Comparison of ENCODE assay signal across 1 cellular context in genomic region chr13:48303331-48304131, GRCh38.
TF ChIP-seq lines count a peak whose summit lies in the region.

Gene RB1 (plus strand): TSS chr13:48303751. CDS start chr13:48303913, 162 bp downstream.

TF ChIP-seq in HepG2, 621 proteins besides CTCF, POLR2A, EP300 and RAD21 (continued from another document and continues in another):
- no peak for TF ChIP-seq GRHL1 (CRISPR knock-in tag; conservative IDR thresholded peaks at IDR 0.05)
- no peak for TF ChIP-seq DNMT1 (CRISPR knock-in tag; IDR thresholded peaks at IDR 0.05)
- TF ChIP-seq GLMP (CRISPR knock-in tag; IDR thresholded peaks at IDR 0.05; ENCODE audit: borderline replicate concordance) = no peak
- no peak for TF ChIP-seq ZNF557 (CRISPR knock-in tag; IDR thresholded peaks at IDR 0.05)
- TF ChIP-seq ZNF30 (CRISPR knock-in tag; IDR thresholded peaks at IDR 0.05) = no peak
- TF ChIP-seq NFATC3 (CRISPR knock-in tag; IDR thresholded peaks at IDR 0.05) = no peak
- no peak for TF ChIP-seq TBL1XR1 (IDR thresholded peaks at IDR 0.05; ENCODE audit: borderline replicate concordance, low read length, partially characterized antibody)
- TF ChIP-seq PLRG1 (conservative IDR thresholded peaks at IDR 0.05) = no peak
- TF ChIP-seq CEBPB (IDR thresholded peaks at IDR 0.05; ENCODE audit: borderline replicate concordance, low read depth, low read length) = no peak
- peak; percentile 86 for TF ChIP-seq POLR2AphosphoS5 (IDR thresholded peaks at IDR 0.05; ENCODE audit: low read depth, low read length)
- TF ChIP-seq, protein P1, sequence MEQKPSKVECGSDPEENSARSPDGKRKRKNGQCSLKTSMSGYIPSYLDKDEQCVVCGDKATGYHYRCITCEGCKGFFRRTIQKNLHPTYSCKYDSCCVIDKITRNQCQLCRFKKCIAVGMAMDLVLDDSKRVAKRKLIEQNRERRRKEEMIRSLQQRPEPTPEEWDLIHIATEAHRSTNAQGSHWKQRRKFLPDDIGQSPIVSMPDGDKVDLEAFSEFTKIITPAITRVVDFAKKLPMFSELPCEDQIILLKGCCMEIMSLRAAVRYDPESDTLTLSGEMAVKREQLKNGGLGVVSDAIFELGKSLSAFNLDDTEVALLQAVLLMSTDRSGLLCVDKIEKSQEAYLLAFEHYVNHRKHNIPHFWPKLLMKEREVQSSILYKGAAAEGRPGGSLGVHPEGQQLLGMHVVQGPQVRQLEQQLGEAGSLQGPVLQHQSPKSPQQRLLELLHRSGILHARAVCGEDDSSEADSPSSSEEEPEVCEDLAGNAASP (CRISPR knock-in tag; IDR thresholded peaks at IDR 0.05; ENCODE audit: borderline replicate concordance) = 0 out of 2 replicates have a peak, but pooled peaks have one; percentile 8
- 0 out of 2 replicates have a peak, but pooled peaks have one; percentile 33 for TF ChIP-seq ZNF749 (CRISPR knock-in tag; IDR thresholded peaks at IDR 0.05; ENCODE audit: borderline replicate concordance)
- TF ChIP-seq MEIS1 (CRISPR knock-in tag; IDR thresholded peaks at IDR 0.05; ENCODE audit: borderline replicate concordance) = no peak
- TF ChIP-seq ZKSCAN1 (IDR thresholded peaks at IDR 0.05; ENCODE audit: low read length) = no peak
- TF ChIP-seq ZNF572 (CRISPR knock-in tag; IDR thresholded peaks at IDR 0.05) = 0 out of 2 replicates have a peak, but pooled peaks have one; percentile 33
- peak; percentile 44; the same call in 2 of the 3 replicates for TF ChIP-seq MXI1 (IDR thresholded peaks at IDR 0.05; ENCODE audit: borderline replicate concordance, low read depth, low read length)
- TF ChIP-seq ZKSCAN5 (CRISPR knock-in tag; IDR thresholded peaks at IDR 0.05) = no peak
- no peak for TF ChIP-seq GTF2F1 (IDR thresholded peaks at IDR 0.05; ENCODE audit: low read length)
- TF ChIP-seq KAT8 (CRISPR knock-in tag; IDR thresholded peaks at IDR 0.05) = peak; percentile 82
- TF ChIP-seq REL (CRISPR knock-in tag; conservative IDR thresholded peaks at IDR 0.05) = 0 out of 2 replicates have a peak, but pooled peaks have one; percentile 44
- peak; percentile 47 for TF ChIP-seq FOSL2 (CRISPR knock-in tag; IDR thresholded peaks at IDR 0.05)
- no peak for TF ChIP-seq ZIK1 (CRISPR knock-in tag; IDR thresholded peaks at IDR 0.05; ENCODE audit: borderline replicate concordance, low read depth)
- TF ChIP-seq RBM22 (optimal IDR thresholded peaks at IDR 0.05; ENCODE audit: low read length) = peak; percentile 56
- no peak for TF ChIP-seq ZNF75D (CRISPR knock-in tag; IDR thresholded peaks at IDR 0.05; ENCODE audit: borderline replicate concordance)
- TF ChIP-seq KMT2B (CRISPR knock-in tag; IDR thresholded peaks at IDR 0.05) = peak; percentile 94
- TF ChIP-seq TOE1 (CRISPR knock-in tag; IDR thresholded peaks at IDR 0.05) = no peak
- TF ChIP-seq CREB1 (IDR thresholded peaks at IDR 0.05) = peak; percentile 94
- TF ChIP-seq CREB1 (CRISPR knock-in tag; IDR thresholded peaks at IDR 0.05) = peak; percentile 96
- no peak for TF ChIP-seq SP140L (CRISPR knock-in tag; IDR thresholded peaks at IDR 0.05; ENCODE audit: borderline replicate concordance)
- no peak for TF ChIP-seq FOXO1 (CRISPR knock-in tag; IDR thresholded peaks at IDR 0.05)
- peak; percentile 79 for TF ChIP-seq PATZ1 (CRISPR knock-in tag; IDR thresholded peaks at IDR 0.05)
- peak; percentile 55; the same call in 1 of the 2 replicates for TF ChIP-seq TGIF2 (CRISPR knock-in tag; IDR thresholded peaks at IDR 0.05)
- no peak for TF ChIP-seq ZSCAN5A (CRISPR knock-in tag; IDR thresholded peaks at IDR 0.05; ENCODE audit: borderline replicate concordance)
- no peak for TF ChIP-seq HDAC6 (IDR thresholded peaks at IDR 0.05; ENCODE audit: low read depth, low read length)
- TF ChIP-seq MATR3 (CRISPR knock-in tag; IDR thresholded peaks at IDR 0.05) = no peak
- peak; percentile 100 for TF ChIP-seq ZNF777 (CRISPR knock-in tag; IDR thresholded peaks at IDR 0.05)
- TF ChIP-seq MZF1 (CRISPR knock-in tag; IDR thresholded peaks at IDR 0.05; ENCODE audit: borderline replicate concordance) = no peak
- TF ChIP-seq RNF2 (conservative IDR thresholded peaks at IDR 0.05; ENCODE audit: low read depth) = no peak
- TF ChIP-seq DMAP1 (CRISPR knock-in tag; IDR thresholded peaks at IDR 0.05) = peak; percentile 58; the same call in 1 of the 2 replicates
- no peak for TF ChIP-seq ZNF44 (CRISPR knock-in tag; IDR thresholded peaks at IDR 0.05)
- no peak for TF ChIP-seq HNRNPUL1 (IDR thresholded peaks at IDR 0.05; ENCODE audit: low read depth, low read length)
- no peak for TF ChIP-seq AFF4 (CRISPR knock-in tag; IDR thresholded peaks at IDR 0.05)
- TF ChIP-seq ZC3H4 (CRISPR knock-in tag; IDR thresholded peaks at IDR 0.05; ENCODE audit: borderline replicate concordance) = no peak
- TF ChIP-seq ZNF740 (CRISPR knock-in tag; IDR thresholded peaks at IDR 0.05) = 0 out of 2 replicates have a peak, but pooled peaks have one; percentile 8
- no peak for TF ChIP-seq ZNF253 (CRISPR knock-in tag; IDR thresholded peaks at IDR 0.05; ENCODE audit: borderline replicate concordance)
- 0 out of 2 replicates have a peak, but pooled peaks have one; percentile 32 for TF ChIP-seq ZNF335 (CRISPR knock-in tag; IDR thresholded peaks at IDR 0.05)
- no peak for TF ChIP-seq HCFC1 (IDR thresholded peaks at IDR 0.05; ENCODE audit: low read depth, low read length)
- TF ChIP-seq ZNF564 (CRISPR knock-in tag; IDR thresholded peaks at IDR 0.05) = no peak; the same call in none of the 2 replicates
- no peak for TF ChIP-seq ZNF720 (CRISPR knock-in tag; IDR thresholded peaks at IDR 0.05)
- TF ChIP-seq LCORL (IDR thresholded peaks at IDR 0.05) = no peak
- TF ChIP-seq LCORL (CRISPR knock-in tag; IDR thresholded peaks at IDR 0.05) = no peak
- TF ChIP-seq ELF4 (CRISPR knock-in tag; IDR thresholded peaks at IDR 0.05; ENCODE audit: borderline replicate concordance) = no peak
- no peak for TF ChIP-seq SOX13 (IDR thresholded peaks at IDR 0.05)
- TF ChIP-seq SOX13 (CRISPR knock-in tag; conservative IDR thresholded peaks at IDR 0.05 in 1 of 2, IDR thresholded peaks at IDR 0.05 in 1 of 2) = no peak
